1 cellular context compared by ENCODE assay signal in genomic region chr2:189551808-189552207, GRCh38.
TF ChIP-seq lines count a peak whose summit lies in the region.

No MANE protein-coding gene starts in this region.

TF ChIP-seq in HepG2, 621 proteins besides CTCF, POLR2A, EP300 and RAD21 (continued from another document):
- TF ChIP-seq BCL3 (CRISPR knock-in tag; IDR thresholded peaks at IDR 0.05) (no peak), ZNF770 (CRISPR knock-in tag; IDR thresholded peaks at IDR 0.05) (no peak)
